ENCODE assay signal across 1 cellular context in genomic region chr6:138405816-138406403, GRCh38.
TF ChIP-seq lines count a peak whose summit lies in the region.

No MANE protein-coding gene starts in this region.

TF ChIP-seq in HepG2, 621 proteins besides CTCF, POLR2A, EP300 and RAD21:
- TF ChIP-seq BCL3 (CRISPR knock-in tag; IDR thresholded peaks at IDR 0.05) (no peak), DDIT3 (CRISPR knock-in tag; IDR thresholded peaks at IDR 0.05) (no peak), ZNF564 (CRISPR knock-in tag; IDR thresholded peaks at IDR 0.05) (no peak), SKIL (CRISPR knock-in tag; IDR thresholded peaks at IDR 0.05; ENCODE audit: borderline replicate concordance) (no peak), ARID3A (IDR thresholded peaks at IDR 0.05; ENCODE audit: low read depth, low read length) (no peak), RBM22 (optimal IDR thresholded peaks at IDR 0.05; ENCODE audit: low read length) (no peak), HES4 (CRISPR knock-in tag; IDR thresholded peaks at IDR 0.05; ENCODE audit: borderline replicate concordance) (no peak), ZNF703 (CRISPR knock-in tag; IDR thresholded peaks at IDR 0.05; ENCODE audit: borderline replicate concordance) (no peak), TOE1 (CRISPR knock-in tag; IDR thresholded peaks at IDR 0.05) (no peak), GRHL1 (CRISPR knock-in tag; conservative IDR thresholded peaks at IDR 0.05) (no peak), ZBTB37 (CRISPR knock-in tag; IDR thresholded peaks at IDR 0.05) (no peak), MYPOP (CRISPR knock-in tag; IDR thresholded peaks at IDR 0.05) (no peak), NCOA2 (CRISPR knock-in tag; IDR thresholded peaks at IDR 0.05) (no peak), ZNF451 (CRISPR knock-in tag; IDR thresholded peaks at IDR 0.05) (no peak), ZNF484 (CRISPR knock-in tag; IDR thresholded peaks at IDR 0.05; ENCODE audit: borderline replicate concordance, low read depth) (no peak), MXI1 (IDR thresholded peaks at IDR 0.05; ENCODE audit: borderline replicate concordance, low read depth, low read length) (no peak), HNRNPUL1 (IDR thresholded peaks at IDR 0.05; ENCODE audit: low read depth, low read length) (no peak), ZNF605 (CRISPR knock-in tag; IDR thresholded peaks at IDR 0.05) (no peak), FOSL2 (CRISPR knock-in tag; IDR thresholded peaks at IDR 0.05) (no peak), FOXP1 (IDR thresholded peaks at IDR 0.05) (no peak), FOXP1 (CRISPR knock-in tag; IDR thresholded peaks at IDR 0.05) (no peak)
